ENCODE assay signal across 8 cellular contexts in the genomic region with DNA sequence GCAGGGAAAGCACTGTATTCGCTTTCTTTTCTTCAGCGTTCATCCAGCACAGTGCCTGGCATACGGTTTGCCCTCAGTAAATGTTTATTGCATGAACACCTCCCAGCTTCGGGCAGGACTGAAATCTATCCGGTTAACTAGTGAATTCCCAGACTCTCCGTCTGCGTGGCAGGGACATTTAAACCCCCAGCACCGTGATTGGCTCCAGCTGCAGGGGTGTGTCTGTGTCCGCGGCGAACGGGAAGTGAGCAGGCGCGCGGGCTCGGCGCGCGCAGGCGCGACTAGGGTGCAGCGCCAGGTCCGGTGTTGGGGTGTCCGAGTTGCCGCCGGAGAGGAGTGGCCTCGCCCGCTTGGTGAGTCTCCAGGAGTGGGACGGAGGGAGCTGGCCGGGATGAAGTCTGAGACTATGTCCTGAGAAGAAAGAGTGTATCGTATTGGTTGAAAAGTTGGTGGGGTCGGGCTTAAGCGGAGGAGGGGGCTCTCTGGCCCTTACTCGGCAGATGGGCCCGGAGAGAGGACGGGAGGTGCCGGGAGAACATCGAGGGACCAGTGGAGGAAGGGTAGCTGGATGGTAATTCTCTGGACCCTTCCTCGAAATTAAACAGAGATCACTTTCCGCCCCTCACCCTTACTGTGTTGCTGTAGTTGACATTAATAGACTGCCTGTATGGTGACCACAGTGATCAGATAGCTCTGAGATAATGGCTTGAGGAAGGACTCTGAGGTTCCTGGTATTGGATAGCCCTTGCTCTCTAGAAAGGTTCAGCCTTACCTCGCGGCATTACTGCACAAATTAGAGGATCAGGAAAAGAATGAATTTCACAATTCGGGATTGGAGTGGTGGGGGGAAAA. TPM values are rescaled to one million over a fixed set of nuclear protein-coding genes. Genes with fewer than 3 reads are reported as not detected.
A peak's percentile ranks its signal among the peaks of the same experiment; 100 is the strongest.
DNase-seq lines count a peak whose midpoint lies in the region; ATAC-seq, FAIRE-seq and TF ChIP-seq lines count a peak whose summit lies in the region.

Gene SNAP23, plus strand, starts transcription at position 274 of the 852 bp plus-strand sequence. CDS start 16,213 bp downstream, outside the sequence.

- peak; percentile 77 for ATAC-seq in GM19035 (IDR thresholded peaks at IDR 0.05; ENCODE audit: unreplicated experiment)
- peak; percentile 81 for ATAC-seq in HG03354 (IDR thresholded peaks at IDR 0.05; ENCODE audit: poor library complexity, severe bottlenecking, unreplicated experiment)

- no peak for FAIRE-seq in keratinocyte (lab: Jason Lieb, UNC)

- no peaks in the 10 kb centered on the region for H3K9me3 ChIP-seq in keratinocyte (ENCODE audit: control insufficient read depth, low read depth, low read length)

- peak within 1 kb of the TSS; percentile 96 for H3K4me2 ChIP-seq in keratinocyte (ENCODE audit: control insufficient read depth, extremely low read depth, insufficient read depth, low read depth, low read length)

- H3K4me3 ChIP-seq in AG09309 (ENCODE audit: control insufficient read depth, low read depth, low read length) (peak within 1 kb of the TSS; percentile 85), keratinocyte (ENCODE audit: control insufficient read depth in 2 of 3, extremely low read depth in 1 of 3, insufficient read depth in 2 of 3, low read depth in 1 of 3, low read length in 3 of 3) (peak within 1 kb of the TSS; percentile 55 to 99 (median 92))

- DNase-seq in AG09309 (ENCODE audit: low read depth) (peak; percentile 87), NCI-H510A (lab: John Stamatoyannopoulos, UW) (peak; percentile 66), cerebellar nuclear complex (lab: John Stamatoyannopoulos, UW) (peak; percentile 52 to 79), keratinocyte (ENCODE audit: low read depth, low spot score) (peak; percentile 64)
- DNase-seq in activated CD4-positive, alpha-beta T cell treated with anti-CD3 and anti-CD28 coated beads for 1 hour = peak; percentile 68
- peak; percentile 64 to 75 (median 66) for DNase-seq in stimulated activated CD4-positive, alpha-beta T cell treated with anti-CD3 and anti-CD28 coated beads, Interleukin-12 subunit alpha, Interleukin-12 subunit beta, amount 100 ng/mL, for 48 hours (ENCODE audit: low read depth in 2 of 3, low spot score in 1 of 3)

- H2AFZ ChIP-seq in keratinocyte (ENCODE audit: control insufficient read depth, low read length) = peak within 1 kb of the TSS; percentile 93

- dilution Hi-C loops in keratinocyte (cut with MboI; ENCODE audit: extremely low pct_ligation_motif_present, low sequenced_read_pairs) = no loop called here

- peak within 1 kb of the TSS; percentile 89 for H3K27ac ChIP-seq in keratinocyte (ENCODE audit: control insufficient read depth, insufficient read depth, low read length)

- H3K79me2 ChIP-seq in keratinocyte (ENCODE audit: control insufficient read depth, insufficient read depth, low read length) = peaks cover 45% of the 10 kb centered on the region

- no peaks in the 10 kb centered on the region for H3K36me3 ChIP-seq in keratinocyte (ENCODE audit: control insufficient read depth in 2 of 2, extremely low read depth in 1 of 2, insufficient read depth in 2 of 2, low read length in 2 of 2)

- peak within 1 kb of the TSS; percentile 96 for H3K9ac ChIP-seq in keratinocyte (ENCODE audit: control insufficient read depth, extremely low read depth, insufficient read depth, low read length)

- no peaks in the 10 kb centered on the region for H4K20me1 ChIP-seq in keratinocyte (ENCODE audit: control insufficient read depth, extremely low read depth, insufficient read depth, low read length)

- no peaks in the 10 kb centered on the region for H3K27me3 ChIP-seq in keratinocyte (ENCODE audit: control insufficient read depth, extremely low read depth, insufficient read depth, low read length)

- peaks cover 41% of the 10 kb centered on the region for H3K4me1 ChIP-seq in keratinocyte (ENCODE audit: control insufficient read depth, extremely low read depth, insufficient read depth, low read length)

- no peak for TF ChIP-seq CTCF in AG09309 (IDR thresholded peaks at IDR 0.05; ENCODE audit: control insufficient read depth, insufficient read depth, low read depth, low read length, missing control alignments)
- TF ChIP-seq CTCF in keratinocyte (optimal IDR thresholded peaks at IDR 0.05 in 1 of 3, IDR thresholded peaks at IDR 0.05 in 1 of 3, conservative IDR thresholded peaks at IDR 0.05 in 1 of 3; ENCODE audit: extremely low read depth in 1 of 3, insufficient read depth in 2 of 3, low read length in 3 of 3) = no peak

- peaks cover 5% of the 10 kb centered on the region for H3K9me1 ChIP-seq in keratinocyte (ENCODE audit: control insufficient read depth, extremely low read depth, insufficient read depth, low read length)

RNA-seq across cellular contexts. Expression of gene SNAP23, which starts in this region (rescaled TPM):
- 37.0 to 68.4 TPM (median 55.1 TPM) in 3 replicates for polyA plus RNA-seq in keratinocyte
- polyA plus RNA-seq in keratinocyte (2011; ENCODE audit: low read depth) = 134 TPM
- 37.2 and 67.8 TPM in 2 replicates for polyA plus RNA-seq in keratinocyte (2011; cell fraction: cytosol; rRNA removed)
- 46.3 and 63.0 TPM in 2 replicates for polyA plus RNA-seq in keratinocyte (2011; cell fraction: nucleus; rRNA removed)
- polyA plus RNA-seq in keratinocyte (2012; ENCODE audit: low replicate concordance) = 37.0 and 76.4 TPM in 2 replicates
- 12.1 to 43.1 TPM (median 24.5 TPM) in 3 replicates for polyA minus RNA-seq in keratinocyte
- 57.9 TPM for polyA minus RNA-seq in keratinocyte (2011; cell fraction: cytosol; rRNA and poly(A)+ RNA removed)
- 15.1 and 32.9 TPM in 2 replicates for polyA minus RNA-seq in keratinocyte (2011; cell fraction: nucleus; rRNA and poly(A)+ RNA removed)

Comparison
In these comparisons a context has a peak if more than half of its experiments do, and no peak if none do; other contexts are left out.
1. Peak in every context shown above with its lines: DNase-seq, ATAC-seq, H3K4me3 ChIP-seq and H3K27ac ChIP-seq.